ENCODE assay signal across 9 cellular contexts in the genomic region with DNA sequence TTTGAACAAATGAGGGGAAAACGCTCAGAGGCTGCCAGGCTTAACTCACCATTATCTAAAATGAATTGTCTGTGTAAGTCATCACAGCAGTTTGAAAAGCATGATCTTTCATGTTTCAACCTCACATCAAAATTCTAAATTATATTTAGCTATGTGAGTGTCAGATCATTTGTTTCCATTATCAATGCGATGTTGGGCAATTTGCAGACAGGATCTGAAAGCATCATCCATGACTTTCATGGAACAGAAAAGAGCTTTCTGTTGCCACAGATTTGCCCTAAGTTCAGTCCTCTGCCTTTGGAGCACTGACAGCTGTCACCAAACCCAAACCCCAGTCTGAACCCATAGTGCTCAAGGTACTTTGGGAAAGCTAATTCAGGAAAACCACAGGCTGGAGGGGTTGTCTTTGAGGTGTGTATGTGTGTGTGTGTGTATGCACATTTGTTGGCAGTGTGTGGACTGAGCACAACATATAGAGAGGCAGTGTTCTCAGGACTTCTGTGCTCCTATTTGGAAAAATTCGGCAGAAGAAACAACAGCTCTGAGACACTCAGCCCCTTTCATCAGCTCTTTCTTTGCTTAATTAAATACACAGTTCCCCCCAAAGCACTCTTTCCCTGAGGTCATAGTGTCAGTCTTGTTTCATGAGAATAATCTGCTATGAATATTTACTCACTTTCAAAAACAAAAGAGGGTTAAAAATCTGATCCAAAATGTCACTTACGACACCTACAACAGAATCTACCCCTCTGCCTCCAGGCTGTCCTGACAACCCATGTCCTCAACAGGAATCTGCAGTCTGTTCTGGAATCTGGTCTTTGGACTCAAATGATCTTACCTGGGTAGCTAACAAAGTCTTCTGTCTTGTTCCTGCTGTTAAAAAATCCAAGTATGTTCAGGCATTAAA.
DNase-seq lines count a peak whose midpoint lies in the region; ATAC-seq lines count a peak whose summit lies in the region.
"Had no signal": no experiment of that assay in that cellular context is flagged by ENCODE, and none has a peak within 500 bp of the region (broad histone marks: within the 10 kb centered on the region; RNA-seq: fewer than 3 reads in every experiment).

No MANE protein-coding gene starts in this region.

- POLR2A ChIA-PET in activated CD4-positive, alpha-beta memory T cell treated with anti-CD3 and anti-CD28 coated beads for 36 hours (lab: Charles Lee) = interaction anchor here (0.6 to 1.7 kb wide), 3 partner anchors 9 to 29 kb away, joined by 3 to 7 read pairs (median 3); no protein-coding TSS in a partner anchor

- H3K27ac Mint-ChIP-seq in activated CD4-positive, alpha-beta T cell treated with anti-CD3 and anti-CD28 coated beads, Interleukin-2, amount 10 ng/mL, durations not matched to agents 24 days and 14 days = peak overlapping the region; percentile 8
- peak overlapping the region; percentile 92 for H3K27ac Mint-ChIP-seq in activated CD4-positive, alpha-beta memory T cell treated with anti-CD3 and anti-CD28 coated beads for 36 hours
- H3K27ac Mint-ChIP-seq in stimulated activated naive CD8-positive, alpha-beta T cell treated with anti-CD3 and anti-CD28 coated beads, Interleukin-15, amount 100 ng/mL, for 72 hours = peak overlapping the region; percentile 81 to 90

- no peaks in the 10 kb centered on the region for H3K27me3 Mint-ChIP-seq in activated CD4-positive, alpha-beta T cell treated with anti-CD3 and anti-CD28 coated beads, Interleukin-2, amount 10 ng/mL, durations not matched to agents 24 days and 14 days
- H3K27me3 Mint-ChIP-seq in activated CD4-positive, alpha-beta memory T cell treated with anti-CD3 and anti-CD28 coated beads for 36 hours = no peaks in the 10 kb centered on the region
- H3K27me3 Mint-ChIP-seq in stimulated activated naive CD8-positive, alpha-beta T cell treated with anti-CD3 and anti-CD28 coated beads, Interleukin-15, amount 100 ng/mL, for 72 hours = no peaks in the 10 kb centered on the region

- H3K4me3 Mint-ChIP-seq in activated CD4-positive, alpha-beta T cell treated with anti-CD3 and anti-CD28 coated beads, Interleukin-2, amount 10 ng/mL, durations not matched to agents 24 days and 14 days = no peak overlapping the region
- H3K4me3 Mint-ChIP-seq in activated CD4-positive, alpha-beta memory T cell treated with anti-CD3 and anti-CD28 coated beads for 36 hours = no peak overlapping the region
- H3K4me3 Mint-ChIP-seq in stimulated activated naive CD8-positive, alpha-beta T cell treated with anti-CD3 and anti-CD28 coated beads, Interleukin-15, amount 100 ng/mL, for 72 hours = peak overlapping the region in 1 of 2 donors; percentile 26

- peak; percentile 57 for ATAC-seq in left colon
- ATAC-seq in stimulated activated naive CD8-positive, alpha-beta T cell treated with anti-CD3 and anti-CD28 coated beads, Interleukin-15, amount 100 ng/mL, for 72 hours = no peak
- no peak for ATAC-seq in HG03354 (IDR thresholded peaks at IDR 0.05; ENCODE audit: poor library complexity, severe bottlenecking, unreplicated experiment)
- no peak for ATAC-seq in GM21423 (IDR thresholded peaks at IDR 0.05; ENCODE audit: unreplicated experiment)

- peaks cover 71% of the 10 kb centered on the region for H3K4me1 Mint-ChIP-seq in activated CD4-positive, alpha-beta T cell treated with anti-CD3 and anti-CD28 coated beads, Interleukin-2, amount 10 ng/mL, durations not matched to agents 24 days and 14 days
- H3K4me1 Mint-ChIP-seq in activated CD4-positive, alpha-beta memory T cell treated with anti-CD3 and anti-CD28 coated beads for 36 hours (ENCODE audit: low read depth) = peaks cover 98% of the 10 kb centered on the region
- H3K4me1 Mint-ChIP-seq in stimulated activated naive CD8-positive, alpha-beta T cell treated with anti-CD3 and anti-CD28 coated beads, Interleukin-15, amount 100 ng/mL, for 72 hours = peaks cover 95% of the 10 kb centered on the region

- H3K36me3 Mint-ChIP-seq in activated CD4-positive, alpha-beta T cell treated with anti-CD3 and anti-CD28 coated beads, Interleukin-2, amount 10 ng/mL, durations not matched to agents 24 days and 14 days (ENCODE audit: low read depth) = peaks cover 71% of the 10 kb centered on the region
- H3K36me3 Mint-ChIP-seq in activated CD4-positive, alpha-beta memory T cell treated with anti-CD3 and anti-CD28 coated beads for 36 hours = peaks cover 90% of the 10 kb centered on the region

- no peak for DNase-seq in activated CD4-positive, alpha-beta T cell treated with anti-CD3 and anti-CD28 coated beads, Interleukin-2, amount 10 ng/mL, durations not matched to agents 24 days and 14 days
- no peak for DNase-seq in activated CD4-positive, alpha-beta T cell treated with anti-CD3 and anti-CD28 coated beads for 48 hours
- no peak for DNase-seq in activated CD4-positive, alpha-beta memory T cell treated with anti-CD3 and anti-CD28 coated beads for 36 hours
- no peak for DNase-seq in left colon
- peak in 1 of 2 donors; percentile 4 for DNase-seq in stimulated activated naive CD8-positive, alpha-beta T cell treated with anti-CD3 and anti-CD28 coated beads, Interleukin-15, amount 100 ng/mL, for 72 hours
- DNase-seq in activated CD8-positive, alpha-beta memory T cell treated with anti-CD3 and anti-CD28 coated beads, Interleukin-2, amount 50 U/mL, for 4 hours = no peak
- DNase-seq: activated gamma-delta T cell treated with Interleukin-2 at 50 U/mL for 16 hours had no signal

- CTCF ChIA-PET in activated CD4-positive, alpha-beta memory T cell treated with anti-CD3 and anti-CD28 coated beads for 36 hours (lab: Charles Lee) = interaction anchor here (1.3 to 1.4 kb wide), 3 partner anchors 26 to 118 kb away, joined by 3 to 5 read pairs (median 4); no protein-coding TSS in a partner anchor

- intact Hi-C loops in activated CD4-positive, alpha-beta T cell treated with anti-CD3 and anti-CD28 coated beads, Interleukin-2, amount 10 ng/mL, durations not matched to agents 24 days and 14 days (cut with micrococcal nuclease) = no loop called here
- intact Hi-C loops in activated CD4-positive, alpha-beta memory T cell treated with anti-CD3 and anti-CD28 coated beads for 36 hours (cut with micrococcal nuclease) = no loop called here
- intact Hi-C loops in left colon (cut with DNase I, micrococcal nuclease) = no loop called here

- H3K9me3 Mint-ChIP-seq in activated CD4-positive, alpha-beta T cell treated with anti-CD3 and anti-CD28 coated beads, Interleukin-2, amount 10 ng/mL, durations not matched to agents 24 days and 14 days = no peaks in the 10 kb centered on the region
- no peaks in the 10 kb centered on the region for H3K9me3 Mint-ChIP-seq in activated CD4-positive, alpha-beta memory T cell treated with anti-CD3 and anti-CD28 coated beads for 36 hours
- H3K9me3 Mint-ChIP-seq in stimulated activated naive CD8-positive, alpha-beta T cell treated with anti-CD3 and anti-CD28 coated beads, Interleukin-15, amount 100 ng/mL, for 72 hours = no peaks in the 10 kb centered on the region

Comparison
In these comparisons a context has a peak if more than half of its experiments do, and no peak if none do; other contexts are left out.
1. H3K27ac Mint-ChIP-seq: peak in every context shown above with its lines; median percentile 92 in activated CD4-positive, alpha-beta memory T cell treated with anti-CD3 and anti-CD28 coated beads for 36 hours; 86 in stimulated activated naive CD8-positive, alpha-beta T cell treated with anti-CD3 and anti-CD28 coated beads, Interleukin-15, amount 100 ng/mL, for 72 hours; 8 in activated CD4-positive, alpha-beta T cell treated with anti-CD3 and anti-CD28 coated beads, Interleukin-2, amount 10 ng/mL, durations not matched to agents 24 days and 14 days.